Comparison of ENCODE assay signal across 24 cellular contexts in genomic region chr17:68175416-68175815, GRCh38.
"Had no signal": no experiment of that assay in that cellular context is flagged by ENCODE, and none has a peak within 500 bp of the region (broad histone marks: within the 10 kb centered on the region; RNA-seq: fewer than 3 reads in every experiment).

No MANE protein-coding gene starts in this region.

- H3K9me3 Mint-ChIP-seq: activated naive CD4-positive, alpha-beta T cell treated with anti-CD3 and anti-CD28 coated beads, Interleukin-2, amount 50 U/mL, for 24 hours; activated naive CD8-positive, alpha-beta T cell treated with anti-CD3 and anti-CD28 coated beads, Interleukin-2, amount 50 U/mL, for 24 hours; activated T-helper 1 cell treated with anti-CD3 and anti-CD28 coated beads, Interleukin-12 subunit alpha, Interleukin-12 subunit beta, Interleukin-2, Interleukin-4 antibody, amounts not matched to agents 30 ng/mL and 10 ng/mL and 1 ng/mL, durations not matched to agents 14 hours and 24 hours and 36 hours had no signal

- H3K9me3 ChIP-seq: adrenal gland, body of pancreas, colonic mucosa, esophagus squamous epithelium had no signal

- H3K27me3 ChIP-seq: adrenal gland, body of pancreas, colonic mucosa had no signal

- H3K4me3 Mint-ChIP-seq: activated CD4-positive, alpha-beta T cell treated with anti-CD3 and anti-CD28 coated beads for 36 hours; activated CD4-positive, alpha-beta T cell treated with anti-CD3 and anti-CD28 coated beads, Interleukin-2, amount 10 ng/mL, durations not matched to agents 7 days and 5 days; activated naive CD4-positive, alpha-beta T cell treated with anti-CD3 and anti-CD28 coated beads for 36 hours; activated naive CD4-positive, alpha-beta T cell treated with anti-CD3 and anti-CD28 coated beads, Interleukin-2, amount 50 U/mL, for 24 hours; activated naive CD8-positive, alpha-beta T cell treated with anti-CD3 and anti-CD28 coated beads for 36 hours; activated naive CD8-positive, alpha-beta T cell treated with anti-CD3 and anti-CD28 coated beads, Interleukin-2, amount 50 U/mL, for 24 hours; activated T-helper 1 cell treated with anti-CD3 and anti-CD28 coated beads, Interleukin-12 subunit alpha, Interleukin-12 subunit beta, Interleukin-2, Interleukin-4 antibody, amounts not matched to agents 30 ng/mL and 10 ng/mL and 1 ng/mL, durations not matched to agents 14 hours and 24 hours and 36 hours had no signal

- H3K4me3 ChIP-seq: adrenal gland, body of pancreas, colonic mucosa, esophagus squamous epithelium had no signal

- H3K27ac ChIP-seq: adrenal gland, body of pancreas, colonic mucosa, epithelial cell of prostate, esophagus squamous epithelium had no signal

- DNase-seq: activated CD4-positive, alpha-beta T cell treated with anti-CD3 and anti-CD28 coated beads for 36 hours; activated CD4-positive, alpha-beta T cell treated with anti-CD3 and anti-CD28 coated beads, Interleukin-2, amount 10 ng/mL, durations not matched to agents 7 days and 5 days; activated CD4-positive, alpha-beta T cell treated with anti-CD3 and anti-CD28 coated beads, Interleukin-2, amount 50 U/mL, for 48 hours; activated CD4-positive, CD25-positive, alpha-beta regulatory T cell; activated CD4-positive, CD25-positive, alpha-beta regulatory T cell treated with anti-CD3 and anti-CD28 coated beads, Interleukin-2, amount 50 U/mL, for 72 hours; activated effector memory CD4-positive, alpha-beta T cell treated with anti-CD3 and anti-CD28 coated beads, Interleukin-2, amount 50 U/mL, for 16 hours; activated naive CD4-positive, alpha-beta T cell treated with anti-CD3 and anti-CD28 coated beads for 36 hours; activated naive CD8-positive, alpha-beta T cell treated with anti-CD3 and anti-CD28 coated beads for 36 hours; activated naive CD8-positive, alpha-beta T cell treated with anti-CD3 and anti-CD28 coated beads, Interleukin-2, amount 50 U/mL, for 24 hours; activated T-cell treated with anti-CD3 and anti-CD28 coated beads, Interleukin-2, amount 50 U/mL, for 1 hour; activated T-cell treated with anti-CD3 and anti-CD28 coated beads, Interleukin-2, amount 50 U/mL, for 48 hours; amygdala; aorta; body of pancreas; cerebellar nuclear complex; colonic mucosa; effector CD8-positive, alpha-beta T cell; esophagus squamous epithelium; T-helper 2 cell had no signal

- H3K36me3 ChIP-seq: adrenal gland, colonic mucosa, esophagus squamous epithelium had no signal

- H3K36me3 Mint-ChIP-seq: activated naive CD4-positive, alpha-beta T cell treated with anti-CD3 and anti-CD28 coated beads, Interleukin-2, amount 50 U/mL, for 24 hours; activated naive CD8-positive, alpha-beta T cell treated with anti-CD3 and anti-CD28 coated beads for 36 hours had no signal

- H3K27ac Mint-ChIP-seq: activated CD4-positive, alpha-beta T cell treated with anti-CD3 and anti-CD28 coated beads for 36 hours; activated CD4-positive, alpha-beta T cell treated with anti-CD3 and anti-CD28 coated beads, Interleukin-2, amount 10 ng/mL, durations not matched to agents 7 days and 5 days; activated naive CD4-positive, alpha-beta T cell treated with anti-CD3 and anti-CD28 coated beads for 36 hours; activated naive CD4-positive, alpha-beta T cell treated with anti-CD3 and anti-CD28 coated beads, Interleukin-2, amount 50 U/mL, for 24 hours; activated naive CD8-positive, alpha-beta T cell treated with anti-CD3 and anti-CD28 coated beads for 36 hours; activated naive CD8-positive, alpha-beta T cell treated with anti-CD3 and anti-CD28 coated beads, Interleukin-2, amount 50 U/mL, for 24 hours; activated T-helper 1 cell treated with anti-CD3 and anti-CD28 coated beads, Interleukin-12 subunit alpha, Interleukin-12 subunit beta, Interleukin-2, Interleukin-4 antibody, amounts not matched to agents 30 ng/mL and 10 ng/mL and 1 ng/mL, durations not matched to agents 14 hours and 24 hours and 36 hours; activated T-helper 2 cell treated with anti-CD3 and anti-CD28 coated beads, Interferon-gamma antibody, Interleukin-2, Interleukin-4, amounts not matched to agents 10 μg/mL and 5 μg/mL and 100 μg/mL, durations not matched to agents 14 hours and 24 hours and 36 hours had no signal

- H3K4me1 ChIP-seq: adrenal gland, body of pancreas, colonic mucosa had no signal

- H3K27me3 Mint-ChIP-seq: activated CD4-positive, alpha-beta T cell treated with anti-CD3 and anti-CD28 coated beads for 36 hours; activated CD4-positive, alpha-beta T cell treated with anti-CD3 and anti-CD28 coated beads, Interleukin-2, amount 10 ng/mL, durations not matched to agents 7 days and 5 days; activated naive CD4-positive, alpha-beta T cell treated with anti-CD3 and anti-CD28 coated beads, Interleukin-2, amount 50 U/mL, for 24 hours; activated naive CD8-positive, alpha-beta T cell treated with anti-CD3 and anti-CD28 coated beads for 36 hours; activated naive CD8-positive, alpha-beta T cell treated with anti-CD3 and anti-CD28 coated beads, Interleukin-2, amount 50 U/mL, for 24 hours had no signal

- ATAC-seq: activated CD4-positive, alpha-beta T cell treated with anti-CD3 and anti-CD28 coated beads for 36 hours; activated naive CD8-positive, alpha-beta T cell treated with anti-CD3 and anti-CD28 coated beads, Interleukin-2, amount 50 U/mL, for 24 hours; body of pancreas had no signal
